9 cellular contexts compared by ENCODE assay signal in genomic region chr1:156487862-156488261, GRCh38. TPM values are rescaled to one million over a fixed set of nuclear protein-coding genes. Genes with fewer than 3 reads are reported as not detected.
DNase-seq lines count a peak whose midpoint lies in the region; ATAC-seq, FAIRE-seq and TF ChIP-seq lines count a peak whose summit lies in the region.
"Had no signal": no experiment of that assay in that cellular context is flagged by ENCODE, and none has a peak within 500 bp of the region (broad histone marks: within the 10 kb centered on the region; RNA-seq: fewer than 3 reads in every experiment).

No MANE protein-coding gene starts in this region.

- CTCF ChIA-PET in GM12878 (lab: Yijun Ruan, JAX) = interaction anchor here (0.7 to 8.0 kb wide), 7 partner anchors 13 to 240 kb away, joined by 3 to 175 read pairs (median 7); partner anchors contain the start of genes ISG20L2, MEF2D and METTL25B

- no peaks in the 10 kb centered on the region for H3K27me3 ChIP-seq in GM12878 (replicated peaks in 1 of 2; ENCODE audit: control insufficient read depth in 2 of 2, insufficient read depth in 2 of 2, low read length in 1 of 2)

- no peaks in the 10 kb centered on the region for H3K9me3 ChIP-seq in GM12878 (replicated peaks; ENCODE audit: control insufficient read depth, insufficient read depth, low read length)

- peaks cover 11 to 12% of the 10 kb centered on the region in 2 experiments; a peak in 3 of 4 replicates for H3K36me3 ChIP-seq in GM12878 (ENCODE audit: control insufficient read depth in 2 of 2, insufficient read depth in 2 of 2, low read length in 1 of 2)

- no peak overlapping the region for H2AFZ ChIP-seq in GM12878 (ENCODE audit: control insufficient read depth, low read depth, low read length)

- TF ChIP-seq CTCF in GM12878 (IDR thresholded peaks at IDR 0.05 in 2 of 3, conservative IDR thresholded peaks at IDR 0.05 in 1 of 3; ENCODE audit: control insufficient read depth in 2 of 3, extremely low read depth in 1 of 3, insufficient read depth in 1 of 3, low read depth in 3 of 3, low read length in 3 of 3) = no peak

- H3K79me2 ChIP-seq in GM12878 (ENCODE audit: control insufficient read depth, insufficient read depth, low read length) = peaks cover 98% of the 10 kb centered on the region

- no peak for FAIRE-seq in GM12878 (lab: Jason Lieb, UNC)
- FAIRE-seq in HTR-8/SVneo (lab: Jason Lieb, UNC) = no peak

- peak overlapping the region; percentile 96 for H3K27ac ChIP-seq in GM12878 (ENCODE audit: control insufficient read depth, insufficient read depth)

- H3K4me2 ChIP-seq in GM12878 (ENCODE audit: control insufficient read depth, insufficient read depth) = peak overlapping the region; percentile 82

- SMC1A ChIA-PET in GM12878 (lab: Charles Lee; ENCODE audit: uncharacterized antibody, unreplicated experiment) = interaction anchor here (1.2 to 21.2 kb wide), 7 partner anchors 15 to 114 kb away, joined by 5 to 460 read pairs (median 7); partner anchors contain the start of genes GPATCH4, IQGAP3 and MEF2D

- POLR2A ChIA-PET in GM12878 (lab: Charles Lee) = interaction anchor here (1.1 to 23.9 kb wide), 6 partner anchors 16 to 337 kb away, joined by 3 to 630 read pairs (median 10); partner anchors contain the start of genes ISG20L2, MEF2D, METTL25B and NAXE

- no peak for TF ChIP-seq EP300 in GM12878 (IDR thresholded peaks at IDR 0.05; ENCODE audit: borderline replicate concordance in 1 of 2, control insufficient read depth in 1 of 2, low read depth in 2 of 2, low read length in 2 of 2)

- peaks cover 78% of the 10 kb centered on the region for H3K4me1 ChIP-seq in GM12878 (ENCODE audit: control insufficient read depth, insufficient read depth, low read length)

- RAD21 ChIA-PET in GM12878 (lab: Charles Lee; ENCODE audit: unreplicated experiment) = interaction anchor here (1.4 to 13.6 kb wide), 7 partner anchors 10 to 120 kb away, joined by 4 to 323 read pairs (median 17); partner anchors contain the start of gene MEF2D

- WGBS in GM12878 (ENCODE audit: insufficient coverage, insufficient replicate concordance, low lambda C conversion rate, missing lambda C conversion rate) = 0% methylated on average over 4 of the region's 4 CpGs

- BruUV-seq in GM12878 (replicated peaks; lab: Mats Ljungman, UMichigan) = no TSS peak

- H3K9ac ChIP-seq in GM12878 (ENCODE audit: control insufficient read depth, insufficient read depth, low read length) = peak overlapping the region; percentile 59

- TF ChIP-seq POLR2A in GM12878 (IDR thresholded peaks at IDR 0.05; ENCODE audit: low read depth, low read length) (peak; percentile 29; the same call in 1 of the 2 replicates), erythroblast (IDR thresholded peaks at IDR 0.05; ENCODE audit: low read length) (no peak)

- ATAC-seq in GM18867 (IDR thresholded peaks at IDR 0.05; ENCODE audit: unreplicated experiment) (peak; percentile 24), HG03342 (IDR thresholded peaks at IDR 0.05; ENCODE audit: unreplicated experiment) (peak; percentile 27), GM12878 (peak; percentile 68)

- peak overlapping the region; percentile 73 for H3K4me3 ChIP-seq in GM12878

- intact Hi-C loops in GM12878 (cut with micrococcal nuclease; ENCODE audit: unreplicated experiment) = loop anchor here (1.0 to 10.0 kb wide), 2 partner anchors 17 to 117 kb away; partner anchors contain the start of gene GPATCH4

- TF ChIP-seq RAD21 in GM12878 (IDR thresholded peaks at IDR 0.05; ENCODE audit: insufficient read depth, low read depth, low read length) = no peak

- no peaks in the 10 kb centered on the region for H4K20me1 ChIP-seq in GM12878 (ENCODE audit: control insufficient read depth, insufficient read depth)

- in situ Hi-C loops in GM12878 (cut with MboI) = no loop called here

- DNase-seq in GM12878 (ENCODE audit: low read depth, low spot score) (no peak), erythroblast (lab: John Stamatoyannopoulos, UW) (no peak), HTR-8/SVneo (ENCODE audit: insufficient read length, low spot score) (no peak), hepatic stellate cell (ENCODE audit: low spot score) (no peak)
- DNase-seq in stimulated activated CD8-positive, alpha-beta memory T cell treated with anti-CD3 and anti-CD28 coated beads, Interleukin-4, amount 100 ng/mL, for 48 hours = peak; percentile 61
- DNase-seq: NCI-H1105 treated with DMSO at 0.1 percent for 48 hours; stimulated activated CD4-positive, alpha-beta T cell treated with anti-CD3 and anti-CD28 coated beads, Interleukin-12 subunit alpha, Interleukin-12 subunit beta, amount 100 ng/mL, for 4 hours had no signal

TF ChIP-seq in GM12878, 131 proteins besides CTCF, POLR2A, EP300 and RAD21:
- TF ChIP-seq NR2F1 (conservative IDR thresholded peaks at IDR 0.05) = peak; percentile 83
- TF ChIP-seq NR2C1 (IDR thresholded peaks at IDR 0.05) = peak; percentile 62
- TF ChIP-seq EZH2 (IDR thresholded peaks at IDR 0.05; ENCODE audit: borderline replicate concordance, control insufficient read depth, low read depth, low read length) = no peak
- no peak for TF ChIP-seq IRF3 (IDR thresholded peaks at IDR 0.05)
- no peak for TF ChIP-seq HCFC1 (IDR thresholded peaks at IDR 0.05; ENCODE audit: low read length)
- TF ChIP-seq PKNOX1 (IDR thresholded peaks at IDR 0.05) = peak; percentile 81
- peak; percentile 10; the same call in 1 of the 2 replicates for TF ChIP-seq ATF7 (IDR thresholded peaks at IDR 0.05; ENCODE audit: low read depth)
- peak; percentile 13; the same call in 1 of the 2 replicates for TF ChIP-seq PAX5 (IDR thresholded peaks at IDR 0.05; ENCODE audit: borderline replicate concordance, low read depth, low read length)
- TF ChIP-seq CREM (IDR thresholded peaks at IDR 0.05; ENCODE audit: low read depth) = peak; percentile 59; the same call in 1 of the 2 replicates
- peak; percentile 11 for TF ChIP-seq PBX3 (IDR thresholded peaks at IDR 0.05; ENCODE audit: insufficient replicate concordance, low read depth, low read length)

RNA-seq across cellular contexts. Expression of gene MEF2D, which starts 12.7 kb away (rescaled TPM):
- 44.6 and 59.9 TPM in 2 replicates for total RNA-seq in GM12878 (2013; cell fraction: nucleolus; rRNA removed)
- total RNA-seq in GM12878 (2014; rRNA removed) (13.8 and 17.1 TPM in 2 replicates), GM12878 (2014; rRNA removed; fragmentation: Illumina TruSeq; extraction: Trizol) (8.1 and 9.1 TPM in 2 replicates), GM12878 (2021) (47.3 and 53.0 TPM in 2 replicates)
- 10.6 TPM for polyA plus RNA-seq in GM12878 (2011; ENCODE audit: low read depth)
- polyA plus RNA-seq in GM12878 (2011; rRNA removed) (4.7 and 12.0 TPM in 2 replicates), GM12878 (2014; fragmentation: Illumina TruSeq; extraction: Trizol) (11.2 and 16.5 TPM in 2 replicates), GM12878 (2014; fragmentation: Nextera tagmentation; extraction: Ambion mirVana) (1 to 10 TPM in 1 of 2 experiments, under 1 TPM in 1; 0.61 to 1.3 TPM), GM12878 (2014; rRNA removed) (23.7 and 26.4 TPM in 2 replicates), GM12878 (2016; fragmentation: Nextera tagmentation; extraction: Ambion mirVana) (10 to 100 TPM; 38.2 to 44.2 TPM)
- 16.5 and 18.1 TPM in 2 replicates for polyA plus RNA-seq in GM12878 (2011; cell fraction: cytosol; rRNA removed)
- 34.0 and 52.7 TPM in 2 replicates for polyA plus RNA-seq in GM12878 (2011; cell fraction: nucleus; rRNA removed)
- 27.0 and 28.1 TPM in 2 replicates for polyA plus RNA-seq in GM12878 (2012)
- polyA minus RNA-seq in GM12878 (2011; rRNA and poly(A)+ RNA removed) = 13.3 and 13.9 TPM in 2 replicates
- 14.3 and 15.9 TPM in 2 replicates for polyA minus RNA-seq in GM12878 (2011; cell fraction: cytosol; rRNA and poly(A)+ RNA removed)
- 11.0 and 24.5 TPM in 2 replicates for polyA minus RNA-seq in GM12878 (2011; cell fraction: nucleus; rRNA and poly(A)+ RNA removed)
